8 cellular contexts compared by ENCODE assay signal in the genomic region with DNA sequence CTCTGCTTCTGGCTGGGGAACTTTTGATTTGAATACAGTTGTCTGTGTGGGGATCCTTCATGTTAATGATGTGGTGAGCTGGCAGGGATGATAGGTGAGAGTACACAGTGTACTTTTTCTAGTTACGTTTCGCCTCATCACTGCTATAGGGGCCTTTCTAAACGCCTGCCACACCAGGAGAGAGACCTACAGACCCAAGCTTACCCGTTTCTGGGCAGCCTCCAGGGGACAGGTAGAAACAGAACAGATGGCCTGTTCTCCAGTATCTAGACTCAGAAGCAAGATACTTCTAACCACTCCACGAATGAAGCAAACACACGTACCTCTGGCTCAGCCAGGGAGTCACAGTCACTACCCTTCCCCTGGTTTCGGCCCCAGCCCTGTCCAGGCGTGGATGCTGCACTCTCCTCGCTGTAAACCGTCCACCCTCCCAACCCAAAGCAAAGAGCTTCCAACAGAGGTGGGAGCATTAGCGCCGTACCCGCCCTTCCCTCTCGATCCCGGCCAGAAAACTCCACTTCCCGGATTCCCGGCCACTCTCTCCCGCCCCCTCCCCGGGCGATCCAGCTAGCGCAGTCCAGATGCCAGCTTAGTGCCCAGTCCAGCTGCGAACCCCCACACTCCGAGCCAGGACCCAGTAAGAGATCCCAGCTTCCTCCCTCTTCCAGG. TPM values are rescaled to one million over a fixed set of nuclear protein-coding genes. Genes with fewer than 3 reads are reported as not detected.
DNase-seq lines count a peak whose midpoint lies in the region; ATAC-seq and TF ChIP-seq lines count a peak whose summit lies in the region.

No MANE protein-coding gene starts in this region.

- no peaks in the 10 kb centered on the region for H3K9me3 ChIP-seq in neutrophil

- H3K4me3 ChIP-seq in GM12864 (ENCODE audit: low read depth, low read length) (peak overlapping the region; percentile 92), fibroblast of villous mesenchyme (ENCODE audit: low read depth, low read length) (peak overlapping the region; percentile 99), neutrophil (ENCODE audit: low read depth in 1 of 2, low read length in 1 of 2) (peak overlapping the region; percentile 50 to 67)

- peaks cover 29 to 44% of the 10 kb centered on the region in 2 experiments for H3K4me1 ChIP-seq in neutrophil (ENCODE audit: control insufficient read depth in 1 of 2, insufficient read depth in 1 of 2, low read depth in 1 of 2, low read length in 1 of 2)

- TF ChIP-seq CTCF in GM12864 (IDR thresholded peaks at IDR 0.05; ENCODE audit: low read depth, low read length, missing control alignments) (no peak), fibroblast of villous mesenchyme (IDR thresholded peaks at IDR 0.05; ENCODE audit: insufficient read depth, low read depth, low read length) (no peak), neutrophil (IDR thresholded peaks at IDR 0.05) (no peak)

- H3K27ac ChIP-seq in neutrophil, result no peak overlapping the region

- H3K36me3 ChIP-seq in neutrophil, result no peaks in the 10 kb centered on the region

- DNase-seq in GM12864 (ENCODE audit: low read depth) (no peak), HT1080 (ENCODE audit: low read depth) (peak; percentile 11), fibroblast of villous mesenchyme (ENCODE audit: low read depth) (peak; percentile 28), NCI-H1930 (lab: John Stamatoyannopoulos, UW) (no peak), NCI-H187 treated with DMSO at 0.1 percent for 48 hours (lab: John Stamatoyannopoulos, UW) (no peak)
- DNase-seq in activated T-cell treated with anti-CD3 and anti-CD28 coated beads, Interleukin-2, amount 50 U/mL, for 1 hour, result peak; percentile 21

- peak; percentile 45 for ATAC-seq in GM21515 (IDR thresholded peaks at IDR 0.05; ENCODE audit: unreplicated experiment)

- no peaks in the 10 kb centered on the region for H3K27me3 ChIP-seq in neutrophil

RNA-seq across cellular contexts. Expression of gene CCDC6, which starts 1.2 kb away (rescaled TPM):
- 15.8 and 22.0 TPM in 2 replicates for total RNA-seq in HT1080 (2014; rRNA removed; shearing (Covaris generic))
- polyA plus RNA-seq in HT1080 (2015; cell fraction: cytosol; rRNA removed), result 31.1 and 42.5 TPM in 2 replicates
- 20.8 and 22.2 TPM in 2 replicates for polyA plus RNA-seq in HT1080 (2015; cell fraction: nucleus; rRNA removed)
- 33.5 and 52.2 TPM in 2 replicates for total RNA-seq in fibroblast of villous mesenchyme

Comparison
In these comparisons a context has a peak if more than half of its experiments do, and no peak if none do; other contexts are left out.
1. DNase-seq: peak in HT1080 (single experiment), activated T-cell treated with anti-CD3 and anti-CD28 coated beads, Interleukin-2, amount 50 U/mL, for 1 hour (single experiment) and fibroblast of villous mesenchyme (single experiment); none in GM12864 (single experiment), NCI-H1930 (0 of 2) and NCI-H187 treated with DMSO at 0.1 percent for 48 hours (single experiment).
2. Peak in every context shown above with its lines, with median percentiles within 50 percentile points of each other: H3K4me3 ChIP-seq.